11 cellular contexts compared by ENCODE assay signal in the genomic region with DNA sequence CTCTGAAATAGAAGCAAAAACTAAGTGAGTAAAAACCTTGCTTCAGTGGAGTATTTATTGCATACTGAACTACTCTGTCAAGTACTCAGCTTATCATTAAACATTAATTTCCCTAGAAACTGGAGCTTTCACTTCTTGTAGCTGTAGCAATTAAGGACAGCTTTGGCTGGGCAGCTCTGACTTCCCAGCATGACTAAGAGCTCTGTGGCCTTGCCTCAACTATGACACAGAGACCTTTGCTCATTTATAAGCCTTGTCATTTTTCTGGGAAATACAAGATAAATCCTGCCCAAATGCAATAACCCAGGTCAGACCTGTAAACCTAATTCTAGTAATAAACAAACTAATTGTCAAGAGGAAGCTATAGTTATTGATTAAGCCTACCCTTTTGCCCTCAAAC.
DNase-seq lines count a peak whose midpoint lies in the region; ATAC-seq and TF ChIP-seq lines count a peak whose summit lies in the region.
"Had no signal": no experiment of that assay in that cellular context is flagged by ENCODE, and none has a peak within 500 bp of the region (broad histone marks: within the 10 kb centered on the region; RNA-seq: fewer than 3 reads in every experiment).

No MANE protein-coding gene starts in this region.

- intact Hi-C loops in mucosa of descending colon (cut with DNase I, micrococcal nuclease): no loop called here

- DNase-seq in ELR (ENCODE audit: low read depth) (peak; percentile 8), SW480 (ENCODE audit: low spot score) (peak; percentile 40), mucosa of descending colon (no peak), cerebellar nuclear complex (lab: John Stamatoyannopoulos, UW) (no peak), NOMO-1 (lab: John Stamatoyannopoulos, UW; ENCODE audit: unreplicated experiment in 2 of 2) (no peak), DMS114 treated with DMSO at 0.1 percent for 48 hours (lab: John Stamatoyannopoulos, UW; ENCODE audit: unreplicated experiment) (no peak), NCI-H2107 treated with DMSO at 0.1 percent for 48 hours (lab: John Stamatoyannopoulos, UW; ENCODE audit: unreplicated experiment) (no peak)
- DNase-seq: activated naive CD8-positive, alpha-beta T cell treated with anti-CD3 and anti-CD28 coated beads for 36 hours; DND-41; NCI-H2029 had no signal

- ATAC-seq in HG02943 (IDR thresholded peaks at IDR 0.05; ENCODE audit: low read depth, unreplicated experiment): peak; percentile 56
- peak; percentile 48 for ATAC-seq in mucosa of descending colon

- H3K4me3 ChIP-seq in mucosa of descending colon: no peak overlapping the region

- no peaks in the 10 kb centered on the region for H3K4me1 ChIP-seq in mucosa of descending colon (ENCODE audit: low read depth)

- no peaks in the 10 kb centered on the region for H3K9me3 ChIP-seq in mucosa of descending colon

- H3K36me3 ChIP-seq in mucosa of descending colon (ENCODE audit: low read depth): no peaks in the 10 kb centered on the region

- TF ChIP-seq CTCF in mucosa of descending colon (IDR thresholded peaks at IDR 0.05): no peak

Comparison
In these comparisons a context has a peak if more than half of its experiments do, and no peak if none do; other contexts are left out.
1. DNase-seq: peak in ELR (single experiment) and SW480 (single experiment); none in mucosa of descending colon (0 of 3), cerebellar nuclear complex (0 of 2), NOMO-1 (0 of 2), DMS114 treated with DMSO at 0.1 percent for 48 hours (single experiment) and NCI-H2107 treated with DMSO at 0.1 percent for 48 hours (single experiment).